Comparison of ENCODE assay signal across 1 cellular context in the genomic region with DNA sequence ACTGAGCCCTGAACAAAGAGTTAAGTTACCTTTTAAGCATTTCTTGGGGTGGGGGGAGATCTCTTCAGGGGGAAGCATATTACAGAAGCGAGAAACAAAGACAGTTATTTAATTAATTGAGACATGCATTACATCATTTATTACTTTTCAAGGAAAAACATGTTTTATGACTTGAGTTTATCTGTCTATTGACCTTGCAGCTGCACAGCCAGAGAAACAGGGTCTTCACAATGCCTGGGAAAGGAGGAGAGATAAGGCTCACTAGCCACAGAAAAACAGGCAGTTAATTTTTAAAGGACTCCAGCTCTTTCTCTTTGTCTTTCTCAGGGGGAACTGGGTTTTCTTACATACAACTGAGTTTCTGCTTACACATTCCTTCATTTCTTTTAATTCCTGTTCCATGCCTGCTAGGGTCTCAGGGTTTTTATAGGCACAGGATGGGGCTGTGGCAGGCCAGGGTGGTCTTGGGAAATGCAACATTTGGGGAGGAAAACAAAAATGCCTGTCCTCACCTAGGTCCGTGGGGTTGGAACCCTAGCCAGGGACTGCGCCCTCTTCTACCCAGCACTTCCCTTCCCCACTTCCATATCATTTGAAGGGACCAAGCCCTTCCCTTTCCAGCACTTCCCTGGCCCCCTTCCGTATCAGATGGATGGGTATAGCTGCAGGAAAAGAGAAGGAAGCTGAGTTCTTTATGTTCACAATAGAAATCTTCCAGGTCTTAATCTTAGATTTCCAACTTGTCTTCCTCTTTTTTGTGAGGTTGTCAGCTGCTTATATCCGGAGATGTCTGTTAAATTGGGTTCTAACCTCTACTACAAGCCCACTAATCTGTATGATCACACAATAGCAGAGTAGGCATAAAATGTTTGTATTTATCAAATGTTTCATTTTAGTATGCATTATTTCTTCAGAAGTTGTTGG.
A peak's percentile ranks its signal among the peaks of the same experiment; 100 is the strongest.
TF ChIP-seq lines count a peak whose summit lies in the region.

No MANE protein-coding gene starts in this region.

TF ChIP-seq in K562, 482 proteins besides CTCF, POLR2A, EP300 and RAD21 (continued from another document and continues in another):
- TF ChIP-seq ZBTB40 (IDR thresholded peaks at IDR 0.05) (no peak), ZBTB40 (CRISPR knock-in tag; IDR thresholded peaks at IDR 0.05) (no peak), MEIS2 (IDR thresholded peaks at IDR 0.05; ENCODE audit: partially characterized antibody) (peak; percentile 15), SMAD1 (IDR thresholded peaks at IDR 0.05; ENCODE audit: low read depth, low read length, partially characterized antibody) (no peak), SP2 (IDR thresholded peaks at IDR 0.05; ENCODE audit: extremely low read depth, low read depth, low read length, poor library complexity, severe bottlenecking) (no peak), RFX5 (IDR thresholded peaks at IDR 0.05; ENCODE audit: low read depth, low read length) (no peak), ELF4 (CRISPR knock-in tag; IDR thresholded peaks at IDR 0.05) (no peak), OTX1 (CRISPR knock-in tag; IDR thresholded peaks at IDR 0.05) (no peak), NR4A1 (CRISPR knock-in tag; IDR thresholded peaks at IDR 0.05) (no peak), NR4A1 (tag; IDR thresholded peaks at IDR 0.05) (peak; percentile 21; the same call in 1 of the 2 replicates), ELF1 (tag; IDR thresholded peaks at IDR 0.05) (no peak), NFIC (IDR thresholded peaks at IDR 0.05) (no peak), ZNF589 (CRISPR knock-in tag; IDR thresholded peaks at IDR 0.05; ENCODE audit: low read depth) (no peak), XRCC5 (IDR thresholded peaks at IDR 0.05; ENCODE audit: low read depth, low read length) (no peak), MCM3 (IDR thresholded peaks at IDR 0.05) (no peak), SMARCC2 (IDR thresholded peaks at IDR 0.05; ENCODE audit: low read depth) (no peak), GABPB2 (CRISPR knock-in tag; conservative IDR thresholded peaks at IDR 0.05) (no peak), MXI1 (IDR thresholded peaks at IDR 0.05; ENCODE audit: low read depth, low read length) (no peak), FOXP4 (CRISPR knock-in tag; IDR thresholded peaks at IDR 0.05; ENCODE audit: borderline replicate concordance) (0 out of 2 replicates have a peak, but pooled peaks have one; percentile 64), NR0B1 (IDR thresholded peaks at IDR 0.05; ENCODE audit: partially characterized antibody) (no peak), ADNP (tag; IDR thresholded peaks at IDR 0.05) (no peak), GATAD2B (IDR thresholded peaks at IDR 0.05; ENCODE audit: borderline replicate concordance) (no peak), ZBTB8A (IDR thresholded peaks at IDR 0.05; ENCODE audit: partially characterized antibody) (no peak), ZNF77 (CRISPR knock-in tag; IDR thresholded peaks at IDR 0.05) (no peak), ZNF583 (CRISPR knock-in tag; IDR thresholded peaks at IDR 0.05) (no peak), E2F4 (CRISPR knock-in tag; IDR thresholded peaks at IDR 0.05; ENCODE audit: low read depth) (no peak), CREBBP (IDR thresholded peaks at IDR 0.05; ENCODE audit: low read depth, low read length) (no peak), ELF2 (CRISPR knock-in tag; IDR thresholded peaks at IDR 0.05) (no peak), TEAD2 (tag; IDR thresholded peaks at IDR 0.05) (no peak), SMAD2 (IDR thresholded peaks at IDR 0.05; ENCODE audit: low read depth, low read length) (no peak), KDM4B (IDR thresholded peaks at IDR 0.05; ENCODE audit: borderline replicate concordance in 2 of 2, low read depth in 1 of 2) (no peak), TAF7 (tag; IDR thresholded peaks at IDR 0.05) (no peak), SNRNP70 (optimal IDR thresholded peaks at IDR 0.05; ENCODE audit: low read depth, low read length) (no peak), ZNF121 (CRISPR knock-in tag; conservative IDR thresholded peaks at IDR 0.05) (no peak)
- TF ChIP-seq, protein P1, sequence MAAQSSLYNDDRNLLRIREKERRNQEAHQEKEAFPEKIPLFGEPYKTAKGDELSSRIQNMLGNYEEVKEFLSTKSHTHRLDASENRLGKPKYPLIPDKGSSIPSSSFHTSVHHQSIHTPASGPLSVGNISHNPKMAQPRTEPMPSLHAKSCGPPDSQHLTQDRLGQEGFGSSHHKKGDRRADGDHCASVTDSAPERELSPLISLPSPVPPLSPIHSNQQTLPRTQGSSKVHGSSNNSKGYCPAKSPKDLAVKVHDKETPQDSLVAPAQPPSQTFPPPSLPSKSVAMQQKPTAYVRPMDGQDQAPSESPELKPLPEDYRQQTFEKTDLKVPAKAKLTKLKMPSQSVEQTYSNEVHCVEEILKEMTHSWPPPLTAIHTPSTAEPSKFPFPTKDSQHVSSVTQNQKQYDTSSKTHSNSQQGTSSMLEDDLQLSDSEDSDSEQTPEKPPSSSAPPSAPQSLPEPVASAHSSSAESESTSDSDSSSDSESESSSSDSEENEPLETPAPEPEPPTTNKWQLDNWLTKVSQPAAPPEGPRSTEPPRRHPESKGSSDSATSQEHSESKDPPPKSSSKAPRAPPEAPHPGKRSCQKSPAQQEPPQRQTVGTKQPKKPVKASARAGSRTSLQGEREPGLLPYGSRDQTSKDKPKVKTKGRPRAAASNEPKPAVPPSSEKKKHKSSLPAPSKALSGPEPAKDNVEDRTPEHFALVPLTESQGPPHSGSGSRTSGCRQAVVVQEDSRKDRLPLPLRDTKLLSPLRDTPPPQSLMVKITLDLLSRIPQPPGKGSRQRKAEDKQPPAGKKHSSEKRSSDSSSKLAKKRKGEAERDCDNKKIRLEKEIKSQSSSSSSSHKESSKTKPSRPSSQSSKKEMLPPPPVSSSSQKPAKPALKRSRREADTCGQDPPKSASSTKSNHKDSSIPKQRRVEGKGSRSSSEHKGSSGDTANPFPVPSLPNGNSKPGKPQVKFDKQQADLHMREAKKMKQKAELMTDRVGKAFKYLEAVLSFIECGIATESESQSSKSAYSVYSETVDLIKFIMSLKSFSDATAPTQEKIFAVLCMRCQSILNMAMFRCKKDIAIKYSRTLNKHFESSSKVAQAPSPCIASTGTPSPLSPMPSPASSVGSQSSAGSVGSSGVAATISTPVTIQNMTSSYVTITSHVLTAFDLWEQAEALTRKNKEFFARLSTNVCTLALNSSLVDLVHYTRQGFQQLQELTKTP (IDR thresholded peaks at IDR 0.05; ENCODE audit: low read depth in 1 of 2, partially characterized antibody in 2 of 2): no peak
- TF ChIP-seq, protein P2, sequence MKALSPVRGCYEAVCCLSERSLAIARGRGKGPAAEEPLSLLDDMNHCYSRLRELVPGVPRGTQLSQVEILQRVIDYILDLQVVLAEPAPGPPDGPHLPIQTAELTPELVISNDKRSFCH (CRISPR knock-in tag; IDR thresholded peaks at IDR 0.05): no peak
- TF ChIP-seq, protein P2 (tag; IDR thresholded peaks at IDR 0.05): 0 out of 2 replicates have a peak, but pooled peaks have one; percentile 21
- TF ChIP-seq, protein P3, sequence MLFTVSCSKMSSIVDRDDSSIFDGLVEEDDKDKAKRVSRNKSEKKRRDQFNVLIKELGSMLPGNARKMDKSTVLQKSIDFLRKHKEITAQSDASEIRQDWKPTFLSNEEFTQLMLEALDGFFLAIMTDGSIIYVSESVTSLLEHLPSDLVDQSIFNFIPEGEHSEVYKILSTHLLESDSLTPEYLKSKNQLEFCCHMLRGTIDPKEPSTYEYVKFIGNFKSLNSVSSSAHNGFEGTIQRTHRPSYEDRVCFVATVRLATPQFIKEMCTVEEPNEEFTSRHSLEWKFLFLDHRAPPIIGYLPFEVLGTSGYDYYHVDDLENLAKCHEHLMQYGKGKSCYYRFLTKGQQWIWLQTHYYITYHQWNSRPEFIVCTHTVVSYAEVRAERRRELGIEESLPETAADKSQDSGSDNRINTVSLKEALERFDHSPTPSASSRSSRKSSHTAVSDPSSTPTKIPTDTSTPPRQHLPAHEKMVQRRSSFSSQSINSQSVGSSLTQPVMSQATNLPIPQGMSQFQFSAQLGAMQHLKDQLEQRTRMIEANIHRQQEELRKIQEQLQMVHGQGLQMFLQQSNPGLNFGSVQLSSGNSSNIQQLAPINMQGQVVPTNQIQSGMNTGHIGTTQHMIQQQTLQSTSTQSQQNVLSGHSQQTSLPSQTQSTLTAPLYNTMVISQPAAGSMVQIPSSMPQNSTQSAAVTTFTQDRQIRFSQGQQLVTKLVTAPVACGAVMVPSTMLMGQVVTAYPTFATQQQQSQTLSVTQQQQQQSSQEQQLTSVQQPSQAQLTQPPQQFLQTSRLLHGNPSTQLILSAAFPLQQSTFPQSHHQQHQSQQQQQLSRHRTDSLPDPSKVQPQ (CRISPR knock-in tag; IDR thresholded peaks at IDR 0.05; ENCODE audit: borderline replicate concordance): no peak
